In the genomic region with DNA sequence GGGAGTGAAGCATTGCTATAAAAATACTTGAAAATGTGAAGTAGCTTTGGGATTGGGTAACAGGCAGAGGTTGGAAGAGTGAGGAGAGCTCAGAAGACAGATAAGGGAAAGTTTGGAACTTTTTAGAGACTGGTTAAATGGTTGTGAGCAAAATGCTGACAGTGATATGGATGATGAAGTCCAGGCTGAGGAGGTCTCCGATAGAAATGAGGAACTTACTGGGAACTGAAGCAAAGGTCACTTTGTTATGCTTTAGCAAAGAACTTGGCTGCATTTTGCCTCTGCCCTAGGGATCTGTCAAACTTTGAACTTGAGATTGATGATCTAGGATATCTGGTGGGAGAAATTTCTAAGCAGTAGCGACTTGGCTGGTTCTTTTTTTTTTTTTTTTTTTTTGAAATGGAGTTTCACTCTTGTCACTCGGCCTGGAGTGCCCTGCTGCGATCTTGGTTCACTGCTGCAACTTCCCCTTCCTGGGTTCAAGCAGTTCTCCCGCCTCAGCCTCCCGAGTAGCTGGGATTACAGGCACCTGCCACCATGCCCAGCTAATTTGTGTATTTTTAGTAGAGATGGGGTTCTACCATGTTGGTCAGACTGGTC, we compare ENCODE assay signal across 19 cellular contexts.
"Had no signal": no experiment of that assay in that cellular context is flagged by ENCODE, and none has a peak within 500 bp of the region (broad histone marks: within the 10 kb centered on the region; RNA-seq: fewer than 3 reads in every experiment).

No MANE protein-coding gene starts in this region.

- H3K4me3 ChIP-seq: coronary artery, left lung, ovary, spleen, tibial artery had no signal

- H3K4me1 ChIP-seq: left lung, spleen, tibial artery had no signal

- DNase-seq: activated CD4-positive, alpha-beta T cell treated with anti-CD3 and anti-CD28 coated beads, Interleukin-2, amount 10 ng/mL, durations not matched to agents 24 days and 14 days; activated CD8-positive, alpha-beta T cell treated with anti-CD3 and anti-CD28 coated beads, Interleukin-2, amount 10 ng/mL, durations not matched to agents 7 days and 5 days; activated naive CD4-positive, alpha-beta T cell treated with anti-CD3 and anti-CD28 coated beads for 36 hours; activated T-cell treated with anti-CD3 and anti-CD28 coated beads, Interleukin-2, amount 50 U/mL, for 24 hours; brain microvascular endothelial cell; effector CD4-positive, alpha-beta T cell; islet precursor cell; left lung; mesenchymal stem cell; naive thymus-derived CD4-positive, alpha-beta T cell; ovary; spleen; stimulated activated naive CD4-positive, alpha-beta T cell; T-cell; tibial artery had no signal

- H3K9me3 ChIP-seq: ovary, tibial artery had no signal

- H3K27me3 ChIP-seq: brain microvascular endothelial cell, left lung, ovary, spleen, tibial artery had no signal

- H3K36me3 ChIP-seq: brain microvascular endothelial cell, left lung, ovary, spleen, tibial artery had no signal

- ATAC-seq: activated CD8-positive, alpha-beta T cell treated with anti-CD3 and anti-CD28 coated beads, Interleukin-2, amount 10 ng/mL, durations not matched to agents 7 days and 5 days; esophagus mucosa; left lung; naive thymus-derived CD4-positive, alpha-beta T cell; sciatic nerve; SK-N-SH treated with all-trans-retinoic acid at 6 μM for 48 hours; T-cell had no signal

- H3K27ac ChIP-seq: brain microvascular endothelial cell, coronary artery, left lung, ovary, tibial artery had no signal
